In genomic region chr7:112404321-112404720, GRCh38 we compare ENCODE assay signal across 5 cellular contexts.
"Had no signal": no experiment of that assay in that cellular context is flagged by ENCODE, and none has a peak within 500 bp of the region (broad histone marks: within the 10 kb centered on the region; RNA-seq: fewer than 3 reads in every experiment).

No MANE protein-coding gene starts in this region.

- DNase-seq: KBM-7, KG1 had no signal

- H3K27ac ChIP-seq: HL-60, KMS-11 had no signal

- FAIRE-seq: HTR-8/SVneo had no signal

- H3K9ac ChIP-seq: KMS-11 had no signal

- H3K4me2 ChIP-seq: KMS-11 had no signal
